ENCODE assay signal across 8 cellular contexts in genomic region chr9:127545196-127546124, GRCh38.
DNase-seq lines count a peak whose midpoint lies in the region; ATAC-seq and TF ChIP-seq lines count a peak whose summit lies in the region.

No MANE protein-coding gene starts in this region.

- 37% methylated on average over 19 of the region's 25 CpGs for WGBS in suprapubic skin

- peak; percentile 52 for ATAC-seq in HG02798 (IDR thresholded peaks at IDR 0.05; ENCODE audit: poor library complexity, unreplicated experiment)
- no peak for ATAC-seq in stimulated activated naive CD8-positive, alpha-beta T cell treated with anti-CD3 and anti-CD28 coated beads, Interleukin-15, Interleukin-2, amounts not matched to agents 100 U/mL and 50 U/mL, for 24 hours

- no peaks in the 10 kb centered on the region for H3K9me3 ChIP-seq in suprapubic skin

- DNase-seq in C1 segment of cervical spinal cord (lab: John Stamatoyannopoulos, UW) (peak in 11 of 14 donors; percentile 35 to 93 (median 68)), amygdala (lab: John Stamatoyannopoulos, UW) (peak in 52 of 56 donors; percentile 15 to 86 (median 61)), iPS-NIHi11 (ENCODE audit: low spot score) (peak; percentile 69), suprapubic skin (ENCODE audit: low spot score in 2 of 2) (no peak), SK-N-DZ (ENCODE audit: low spot score) (no peak), NCI-H524 treated with DMSO at 0.1 percent for 48 hours (lab: John Stamatoyannopoulos, UW) (no peak)
- no peak for DNase-seq in stimulated activated naive CD8-positive, alpha-beta T cell treated with anti-CD3 and anti-CD28 coated beads, Interleukin-15, Interleukin-2, amounts not matched to agents 100 U/mL and 50 U/mL, for 24 hours

- TF ChIP-seq CTCF in suprapubic skin (IDR thresholded peaks at IDR 0.05), result no peak

- no peaks in the 10 kb centered on the region for H3K27me3 ChIP-seq in suprapubic skin

- H3K4me1 ChIP-seq in suprapubic skin, result peaks cover 90% of the 10 kb centered on the region

- TF ChIP-seq POLR2A in suprapubic skin (IDR thresholded peaks at IDR 0.05), result no peak

- peak overlapping the region; percentile 85 for H3K27ac ChIP-seq in suprapubic skin

- TF ChIP-seq EP300 in suprapubic skin (IDR thresholded peaks at IDR 0.05), result no peak

- H3K4me3 ChIP-seq in suprapubic skin, result no peak overlapping the region

- H3K36me3 ChIP-seq in suprapubic skin, result no peaks in the 10 kb centered on the region

Comparison
In these comparisons a context has a peak if more than half of its experiments do, and no peak if none do; other contexts are left out.
1. DNase-seq: peak in C1 segment of cervical spinal cord (11 of 14), amygdala (52 of 56) and iPS-NIHi11 (single experiment); none in suprapubic skin (0 of 2), SK-N-DZ (single experiment), NCI-H524 treated with DMSO at 0.1 percent for 48 hours (single experiment) and stimulated activated naive CD8-positive, alpha-beta T cell treated with anti-CD3 and anti-CD28 coated beads, Interleukin-15, Interleukin-2, amounts not matched to agents 100 U/mL and 50 U/mL, for 24 hours (single experiment).